In the genomic region with DNA sequence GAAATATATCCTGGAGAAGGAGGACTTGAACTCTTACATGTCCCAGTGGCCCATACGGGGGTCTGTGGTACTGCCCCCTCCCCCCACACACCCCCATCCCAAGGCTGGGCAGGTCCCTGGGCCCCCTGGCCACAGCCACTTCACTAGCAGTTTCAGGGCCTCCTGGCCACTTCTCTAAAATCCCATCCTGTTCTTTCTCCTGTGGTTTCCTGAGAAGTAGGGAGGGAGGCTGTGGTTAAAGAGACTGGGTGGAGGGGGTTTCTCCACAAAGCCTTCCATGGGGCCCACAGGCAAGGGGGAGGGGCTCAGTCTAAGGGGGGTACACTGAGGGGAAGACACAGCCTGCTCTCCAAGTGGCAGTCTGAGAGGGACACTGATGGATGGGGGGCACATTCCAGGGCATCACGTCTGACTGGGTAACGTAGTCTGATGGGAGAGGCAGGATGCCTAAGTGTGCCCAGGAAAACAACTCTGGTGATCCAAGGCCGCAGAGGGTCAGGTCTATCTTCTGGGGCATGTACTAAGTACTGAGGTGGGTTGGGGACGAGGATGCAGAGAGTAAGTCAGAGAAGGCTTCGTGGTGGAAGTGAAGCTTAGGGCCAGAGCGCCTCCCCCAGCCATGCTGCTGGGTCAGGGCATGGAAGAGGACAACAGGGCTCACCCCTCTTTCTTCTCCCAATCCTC, we compare ENCODE assay signal across 1 cellular context.
TF ChIP-seq lines count a peak whose summit lies in the region.

No MANE protein-coding gene starts in this region.

TF ChIP-seq in SK-N-SH treated with all-trans-retinoic acid at 6 μM for 48 hours, 23 proteins besides CTCF, POLR2A, EP300 and RAD21 (continued from another document):
- TF ChIP-seq, protein P1, sequence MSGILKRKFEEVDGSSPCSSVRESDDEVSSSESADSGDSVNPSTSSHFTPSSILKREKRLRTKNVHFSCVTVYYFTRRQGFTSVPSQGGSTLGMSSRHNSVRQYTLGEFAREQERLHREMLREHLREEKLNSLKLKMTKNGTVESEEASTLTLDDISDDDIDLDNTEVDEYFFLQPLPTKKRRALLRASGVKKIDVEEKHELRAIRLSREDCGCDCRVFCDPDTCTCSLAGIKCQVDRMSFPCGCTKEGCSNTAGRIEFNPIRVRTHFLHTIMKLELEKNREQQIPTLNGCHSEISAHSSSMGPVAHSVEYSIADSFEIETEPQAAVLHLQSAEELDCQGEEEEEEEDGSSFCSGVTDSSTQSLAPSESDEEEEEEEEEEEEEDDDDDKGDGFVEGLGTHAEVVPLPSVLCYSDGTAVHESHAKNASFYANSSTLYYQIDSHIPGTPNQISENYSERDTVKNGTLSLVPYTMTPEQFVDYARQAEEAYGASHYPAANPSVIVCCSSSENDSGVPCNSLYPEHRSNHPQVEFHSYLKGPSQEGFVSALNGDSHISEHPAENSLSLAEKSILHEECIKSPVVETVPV (CRISPR knock-in tag; IDR thresholded peaks at IDR 0.05), result no peak
- TF ChIP-seq CSDC2 (CRISPR knock-in tag; IDR thresholded peaks at IDR 0.05), result no peak
